In the genomic region with DNA sequence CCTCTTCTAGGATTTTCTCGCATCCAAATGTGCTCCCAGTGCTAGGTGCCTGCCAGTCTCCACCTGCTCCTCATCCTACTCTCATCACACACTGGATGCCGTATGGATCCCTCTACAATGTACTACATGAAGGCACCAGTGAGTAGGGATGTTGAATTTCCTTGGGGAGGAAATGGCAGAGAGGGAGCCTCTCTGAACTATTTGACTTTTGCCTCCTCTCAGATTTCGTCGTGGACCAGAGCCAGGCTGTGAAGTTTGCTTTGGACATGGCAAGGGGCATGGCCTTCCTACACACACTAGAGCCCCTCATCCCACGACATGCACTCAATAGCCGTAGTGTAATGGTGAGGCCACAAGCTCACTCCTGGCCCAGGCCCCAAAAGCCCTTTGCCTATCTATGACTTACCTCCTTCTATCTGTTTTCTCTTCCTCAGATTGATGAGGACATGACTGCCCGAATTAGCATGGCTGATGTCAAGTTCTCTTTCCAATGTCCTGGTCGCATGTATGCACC, we compare ENCODE assay signal across 14 cellular contexts. TPM values are rescaled to one million over a fixed set of nuclear protein-coding genes. Genes with fewer than 3 reads are reported as not detected.
DNase-seq lines count a peak whose midpoint lies in the region; ATAC-seq and TF ChIP-seq lines count a peak whose summit lies in the region.
"Had no signal": no experiment of that assay in that cellular context is flagged by ENCODE, and none has a peak within 500 bp of the region (broad histone marks: within the 10 kb centered on the region; RNA-seq: fewer than 3 reads in every experiment).

No MANE protein-coding gene starts in this region.

- H3K9me3 Mint-ChIP-seq in activated CD4-positive, alpha-beta T cell treated with anti-CD3 and anti-CD28 coated beads, Interleukin-2, amount 10 ng/mL, durations not matched to agents 24 days and 14 days, result no peaks in the 10 kb centered on the region
- H3K9me3 Mint-ChIP-seq in stimulated activated effector memory CD8-positive, alpha-beta T cell treated with anti-CD3 and anti-CD28 coated beads, Interleukin-12 subunit alpha, Interleukin-12 subunit beta, amount 100 ng/mL, for 72 hours, result no peaks in the 10 kb centered on the region

- H3K27me3 Mint-ChIP-seq in activated CD4-positive, alpha-beta T cell treated with anti-CD3 and anti-CD28 coated beads, Interleukin-2, amount 10 ng/mL, durations not matched to agents 24 days and 14 days, result no peaks in the 10 kb centered on the region

- peak overlapping the region; percentile 16 for H3K4me3 Mint-ChIP-seq in activated CD4-positive, alpha-beta T cell treated with anti-CD3 and anti-CD28 coated beads, Interleukin-2, amount 10 ng/mL, durations not matched to agents 24 days and 14 days
- no peak overlapping the region for H3K4me3 Mint-ChIP-seq in stimulated activated effector memory CD8-positive, alpha-beta T cell treated with anti-CD3 and anti-CD28 coated beads, Interleukin-12 subunit alpha, Interleukin-12 subunit beta, amount 100 ng/mL, for 72 hours

- peaks cover 44% of the 10 kb centered on the region for H3K36me3 ChIP-seq in WERI-Rb-1

- TF ChIP-seq CTCF in GM10248 (IDR thresholded peaks at IDR 0.05; ENCODE audit: control extremely low read depth, extremely low read depth, low read depth, missing control alignments) (no peak), WERI-Rb-1 (IDR thresholded peaks at IDR 0.05; ENCODE audit: low read depth, low read length) (no peak)

- H3K27me3 ChIP-seq in WERI-Rb-1 (ENCODE audit: insufficient read depth, low read depth, severe bottlenecking), result no peaks in the 10 kb centered on the region

- CTCF ChIA-PET in GM10248 (lab: Yijun Ruan, JAX), result interaction anchor here (0.6 to 1.6 kb wide), 3 partner anchors 12 to 74 kb away, joined by 4 to 5 read pairs (median 4); partner anchors contain the start of gene MRPL17

- DNase-seq in activated CD4-positive, alpha-beta T cell treated with anti-CD3 and anti-CD28 coated beads, Interleukin-2, amount 10 ng/mL, durations not matched to agents 24 days and 14 days, result no peak
- no peak for DNase-seq in activated CD4-positive, alpha-beta T cell treated with anti-CD3 and anti-CD28 coated beads, Interleukin-2, amount 50 U/mL, for 1 hour
- peak; percentile 37 for DNase-seq in activated CD8-positive, alpha-beta memory T cell treated with anti-CD3 and anti-CD28 coated beads, Interleukin-2, amount 50 U/mL, for 48 hours
- peak; percentile 21 for DNase-seq in islet precursor cell
- no peak for DNase-seq in stimulated activated effector memory CD8-positive, alpha-beta T cell treated with anti-CD3 and anti-CD28 coated beads, Interleukin-12 subunit alpha, Interleukin-12 subunit beta, amount 100 ng/mL, for 72 hours (ENCODE audit: low spot score in 2 of 2)
- no peak for DNase-seq in GM10248 (ENCODE audit: extremely low spot score)
- DNase-seq in WERI-Rb-1, result no peak
- no peak for DNase-seq in UCSD-AML1 (lab: John Stamatoyannopoulos, UW; ENCODE audit: unreplicated experiment)
- DNase-seq: dermis blood vessel endothelial cell, GM23248, NCI-H187 treated with DMSO at 0.1 percent for 48 hours, OCI-M1, T-helper 9 cell had no signal

- H3K36me3 Mint-ChIP-seq in activated CD4-positive, alpha-beta T cell treated with anti-CD3 and anti-CD28 coated beads, Interleukin-2, amount 10 ng/mL, durations not matched to agents 24 days and 14 days (ENCODE audit: low read depth), result peaks cover 48% of the 10 kb centered on the region
- H3K36me3 Mint-ChIP-seq in stimulated activated effector memory CD8-positive, alpha-beta T cell treated with anti-CD3 and anti-CD28 coated beads, Interleukin-12 subunit alpha, Interleukin-12 subunit beta, amount 100 ng/mL, for 72 hours, result peaks cover 52% of the 10 kb centered on the region

- peak overlapping the region; percentile 69 for H3K27ac Mint-ChIP-seq in activated CD4-positive, alpha-beta T cell treated with anti-CD3 and anti-CD28 coated beads, Interleukin-2, amount 10 ng/mL, durations not matched to agents 24 days and 14 days
- peak overlapping the region; percentile 41 for H3K27ac Mint-ChIP-seq in stimulated activated effector memory CD8-positive, alpha-beta T cell treated with anti-CD3 and anti-CD28 coated beads, Interleukin-12 subunit alpha, Interleukin-12 subunit beta, amount 100 ng/mL, for 72 hours

- POLR2A ChIA-PET in GM10248 (lab: Yijun Ruan, JAX), result no interaction called here

- intact Hi-C loops in activated CD4-positive, alpha-beta T cell treated with anti-CD3 and anti-CD28 coated beads, Interleukin-2, amount 10 ng/mL, durations not matched to agents 24 days and 14 days (cut with micrococcal nuclease), result loop anchor here (10.0 kb wide), 1 partner anchor 195 kb away; the partner anchor contains the start of gene APBB1

- no peak overlapping the region for H3K27ac ChIP-seq in WERI-Rb-1
- H3K27ac ChIP-seq: GM23248 had no signal

- no peaks in the 10 kb centered on the region for H3K9me3 ChIP-seq in WERI-Rb-1 (ENCODE audit: severe bottlenecking)

- no peak for ATAC-seq in stimulated activated effector memory CD8-positive, alpha-beta T cell treated with anti-CD3 and anti-CD28 coated beads, Interleukin-12 subunit alpha, Interleukin-12 subunit beta, amount 100 ng/mL, for 72 hours
- ATAC-seq: left lobe of liver had no signal

- H3K4me1 Mint-ChIP-seq in activated CD4-positive, alpha-beta T cell treated with anti-CD3 and anti-CD28 coated beads, Interleukin-2, amount 10 ng/mL, durations not matched to agents 24 days and 14 days, result peaks cover 40% of the 10 kb centered on the region
- H3K4me1 Mint-ChIP-seq in stimulated activated effector memory CD8-positive, alpha-beta T cell treated with anti-CD3 and anti-CD28 coated beads, Interleukin-12 subunit alpha, Interleukin-12 subunit beta, amount 100 ng/mL, for 72 hours, result peaks cover 51% of the 10 kb centered on the region

- no peak overlapping the region for H3K4me3 ChIP-seq in WERI-Rb-1 (ENCODE audit: low read depth, low read length)
- H3K4me3 ChIP-seq: GM23248 had no signal

RNA-seq across cellular contexts. Expression of gene TAF10, which starts 2.5 kb away (rescaled TPM):
- 140 and 141 TPM in 2 replicates for total RNA-seq in activated CD4-positive, alpha-beta T cell treated with anti-CD3 and anti-CD28 coated beads, Interleukin-2, amount 10 ng/mL, durations not matched to agents 24 days and 14 days

RNA-seq across cellular contexts. Expression of gene ILK, which starts 6.0 kb away (rescaled TPM):
- 89.6 and 92.4 TPM in 2 replicates for total RNA-seq in activated CD4-positive, alpha-beta T cell treated with anti-CD3 and anti-CD28 coated beads, Interleukin-2, amount 10 ng/mL, durations not matched to agents 24 days and 14 days

RNA-seq across cellular contexts. Expression of gene RRP8, which starts 6.1 kb away (rescaled TPM):
- 41.5 and 43.8 TPM in 2 replicates for total RNA-seq in activated CD4-positive, alpha-beta T cell treated with anti-CD3 and anti-CD28 coated beads, Interleukin-2, amount 10 ng/mL, durations not matched to agents 24 days and 14 days

RNA-seq across cellular contexts. Expression of gene TPP1, which starts 9.7 kb away (rescaled TPM):
- total RNA-seq in activated CD4-positive, alpha-beta T cell treated with anti-CD3 and anti-CD28 coated beads, Interleukin-2, amount 10 ng/mL, durations not matched to agents 24 days and 14 days, result 32.2 and 35.2 TPM in 2 replicates

RNA-seq across cellular contexts. Expression of gene DCHS1, which starts 46.0 kb away (rescaled TPM):
- total RNA-seq in activated CD4-positive, alpha-beta T cell treated with anti-CD3 and anti-CD28 coated beads, Interleukin-2, amount 10 ng/mL, durations not matched to agents 24 days and 14 days, result 0.35 and 0.36 TPM in 2 replicates

Comparison
In these comparisons a context has a peak if more than half of its experiments do, and no peak if none do; other contexts are left out.
1. DNase-seq: peak in activated CD8-positive, alpha-beta memory T cell treated with anti-CD3 and anti-CD28 coated beads, Interleukin-2, amount 50 U/mL, for 48 hours (single experiment) and islet precursor cell (single experiment); none in activated CD4-positive, alpha-beta T cell treated with anti-CD3 and anti-CD28 coated beads, Interleukin-2, amount 10 ng/mL, durations not matched to agents 24 days and 14 days (single experiment), activated CD4-positive, alpha-beta T cell treated with anti-CD3 and anti-CD28 coated beads, Interleukin-2, amount 50 U/mL, for 1 hour (single experiment), stimulated activated effector memory CD8-positive, alpha-beta T cell treated with anti-CD3 and anti-CD28 coated beads, Interleukin-12 subunit alpha, Interleukin-12 subunit beta, amount 100 ng/mL, for 72 hours (0 of 2), GM10248 (single experiment), WERI-Rb-1 (single experiment) and UCSD-AML1 (single experiment).